In genomic region chr10:98380493-98381339, GRCh38 we compare ENCODE assay signal across 13 cellular contexts.
"Had no signal": no experiment of that assay in that cellular context is flagged by ENCODE, and none has a peak within 500 bp of the region (broad histone marks: within the 10 kb centered on the region; RNA-seq: fewer than 3 reads in every experiment).

No MANE protein-coding gene starts in this region.

- H3K27ac Mint-ChIP-seq: activated CD4-positive, alpha-beta T cell treated with anti-CD3 and anti-CD28 coated beads, Interleukin-2, amount 10 ng/mL, durations not matched to agents 7 days and 5 days; activated naive CD4-positive, alpha-beta T cell treated with anti-CD3 and anti-CD28 coated beads for 36 hours; activated naive CD8-positive, alpha-beta T cell treated with anti-CD3 and anti-CD28 coated beads, Interleukin-2, amount 50 U/mL, for 24 hours; mesothelial cell of epicardium had no signal

- H3K27ac ChIP-seq: breast epithelium, esophagus muscularis mucosa, transverse colon had no signal

- H3K27me3 ChIP-seq: breast epithelium, esophagus muscularis mucosa, transverse colon had no signal

- H3K4me3 ChIP-seq: breast epithelium, esophagus muscularis mucosa, transverse colon had no signal

- H3K9me3 Mint-ChIP-seq: activated CD4-positive, alpha-beta T cell treated with anti-CD3 and anti-CD28 coated beads, Interleukin-2, amount 10 ng/mL, durations not matched to agents 7 days and 5 days had no signal

- H3K4me1 Mint-ChIP-seq: activated CD4-positive, alpha-beta T cell treated with anti-CD3 and anti-CD28 coated beads, Interleukin-2, amount 10 ng/mL, durations not matched to agents 7 days and 5 days; activated naive CD8-positive, alpha-beta T cell treated with anti-CD3 and anti-CD28 coated beads, Interleukin-2, amount 50 U/mL, for 24 hours had no signal

- DNase-seq: activated CD4-positive, alpha-beta T cell treated with anti-CD3 and anti-CD28 coated beads, Interleukin-2, amount 10 ng/mL, durations not matched to agents 7 days and 5 days; activated CD4-positive, CD25-positive, alpha-beta regulatory T cell; activated naive CD4-positive, alpha-beta T cell treated with anti-CD3 and anti-CD28 coated beads for 36 hours; activated naive CD8-positive, alpha-beta T cell treated with anti-CD3 and anti-CD28 coated beads, Interleukin-2, amount 50 U/mL, for 24 hours; dermis blood vessel endothelial cell; retina; small intestine; stimulated activated naive CD8-positive, alpha-beta T cell treated with anti-CD3 and anti-CD28 coated beads, Interleukin-15, Interleukin-2, amounts not matched to agents 100 U/mL and 50 U/mL, for 24 hours; T-helper 2 cell; transverse colon had no signal

- H3K4me1 ChIP-seq: breast epithelium, esophagus muscularis mucosa, transverse colon had no signal

- H3K36me3 ChIP-seq: breast epithelium, transverse colon had no signal

- H3K27me3 Mint-ChIP-seq: activated naive CD8-positive, alpha-beta T cell treated with anti-CD3 and anti-CD28 coated beads, Interleukin-2, amount 50 U/mL, for 24 hours had no signal

- H3K4me3 Mint-ChIP-seq: activated CD4-positive, alpha-beta T cell treated with anti-CD3 and anti-CD28 coated beads, Interleukin-2, amount 10 ng/mL, durations not matched to agents 7 days and 5 days; activated naive CD4-positive, alpha-beta T cell treated with anti-CD3 and anti-CD28 coated beads for 36 hours; activated naive CD8-positive, alpha-beta T cell treated with anti-CD3 and anti-CD28 coated beads, Interleukin-2, amount 50 U/mL, for 24 hours; mesothelial cell of epicardium had no signal

- H3K9me3 ChIP-seq: breast epithelium, transverse colon had no signal
